25 cellular contexts compared by ENCODE assay signal in genomic region chr13:66859934-66860867, GRCh38.
DNase-seq lines count a peak whose midpoint lies in the region; ATAC-seq and TF ChIP-seq lines count a peak whose summit lies in the region.
"Had no signal": no experiment of that assay in that cellular context is flagged by ENCODE, and none has a peak within 500 bp of the region (broad histone marks: within the 10 kb centered on the region; RNA-seq: fewer than 3 reads in every experiment).

No MANE protein-coding gene starts in this region.

- H3K27me3 ChIP-seq in cardiac muscle cell, result no peaks in the 10 kb centered on the region
- H3K27me3 ChIP-seq: BE2C, esophagus squamous epithelium, SJCRH30 had no signal

- intact Hi-C loops in cardiac septum (cut with DNase I), result no loop called here

- no peaks in the 10 kb centered on the region for H3K36me3 ChIP-seq in cardiac muscle cell
- H3K36me3 ChIP-seq: BE2C, esophagus squamous epithelium, SJCRH30, thoracic aorta had no signal

- H3K4me3 ChIP-seq in cardiac muscle cell, result no peak overlapping the region
- H3K4me3 ChIP-seq: esophagus squamous epithelium, SJCRH30, thoracic aorta had no signal

- DNase-seq in cardiac muscle cell (ENCODE audit: low read depth in 1 of 2, low spot score in 1 of 2), result peak in 1 of 2 donors; percentile 8
- no peak for DNase-seq in cardiac septum (ENCODE audit: low spot score)
- peak; percentile 3 for DNase-seq in UCSD-AML1 (lab: John Stamatoyannopoulos, UW; ENCODE audit: unreplicated experiment)
- peak; percentile 3 for DNase-seq in left kidney (ENCODE audit: low read depth, low spot score)
- peak; percentile 55 for DNase-seq in superior temporal gyrus (ENCODE audit: extremely low spot score)
- no peak for DNase-seq in inferior parietal cortex (ENCODE audit: extremely low spot score)
- DNase-seq: activated CD4-positive, alpha-beta T cell treated with anti-CD3 and anti-CD28 coated beads for 1 hour; activated gamma-delta T cell treated with Interleukin-2 at 50 U/mL for 16 hours; BE2C; COR-L47; effector memory CD4-positive, alpha-beta T cell; esophagus squamous epithelium; Karpas-422; kidney; NCI-H1930; occipital lobe; SJCRH30; small intestine; stimulated activated CD4-positive, alpha-beta T cell treated with anti-CD3 and anti-CD28 coated beads, Interleukin-2, amount 100 ng/mL, for 48 hours; stimulated activated naive B cell treated with anti-CD40 and anti-IgM and Interleukin-4, amounts not matched to agents 10 μg/mL and 1 μg/mL and 100 μg/mL, for 72 hours; T-cell had no signal

- no peaks in the 10 kb centered on the region for H3K9me3 ChIP-seq in cardiac muscle cell (ENCODE audit: low read depth)
- H3K9me3 ChIP-seq: BE2C, esophagus squamous epithelium, SJCRH30, thoracic aorta had no signal

- peaks cover 10% of the 10 kb centered on the region for H3K4me1 ChIP-seq in cardiac muscle cell (ENCODE audit: low read depth)
- H3K4me1 ChIP-seq: esophagus squamous epithelium, SJCRH30 had no signal

- TF ChIP-seq CTCF in cardiac muscle cell (IDR thresholded peaks at IDR 0.05; ENCODE audit: low read depth, low read length), result no peak

- ATAC-seq in HG03342 (IDR thresholded peaks at IDR 0.05; ENCODE audit: unreplicated experiment) (no peak), GM21447 (IDR thresholded peaks at IDR 0.05; ENCODE audit: unreplicated experiment) (no peak)
- ATAC-seq: HCT116, T-cell had no signal

- peak overlapping the region; percentile 53 for H3K27ac ChIP-seq in cardiac muscle cell
- H3K27ac ChIP-seq: esophagus squamous epithelium, SJCRH30, thoracic aorta had no signal

Comparison
In these comparisons a context has a peak if more than half of its experiments do, and no peak if none do; other contexts are left out.
1. DNase-seq: peak in UCSD-AML1 (single experiment), left kidney (single experiment) and superior temporal gyrus (single experiment); none in cardiac septum (single experiment) and inferior parietal cortex (single experiment).